Comparison of ENCODE assay signal across 23 cellular contexts in genomic region chr17:17555906-17556305, GRCh38.
"Had no signal": no experiment of that assay in that cellular context is flagged by ENCODE, and none has a peak within 500 bp of the region (broad histone marks: within the 10 kb centered on the region; RNA-seq: fewer than 3 reads in every experiment).

No MANE protein-coding gene starts in this region.

- H3K27ac ChIP-seq: colonic mucosa, epithelial cell of prostate, gastrocnemius medialis, hepatocyte, left ventricle myocardium inferior, lower lobe of right lung, neutrophil, pancreas, right lobe of liver, thoracic aorta, transverse colon had no signal

- H3K36me3 ChIP-seq: colonic mucosa, gastrocnemius medialis, left ventricle myocardium inferior, lower lobe of right lung, neutrophil, pancreas, right lobe of liver, thoracic aorta, transverse colon had no signal

- H3K9me3 ChIP-seq: colonic mucosa, gastrocnemius medialis, left ventricle myocardium inferior, lower lobe of right lung, neutrophil, pancreas, right lobe of liver, thoracic aorta, transverse colon had no signal

- H3K4me3 ChIP-seq: colonic mucosa, gastrocnemius medialis, hepatocyte, left ventricle myocardium inferior, lower lobe of right lung, pancreas, right lobe of liver, thoracic aorta, transverse colon had no signal

- H3K4me2 ChIP-seq: hepatocyte had no signal

- H3K4me1 ChIP-seq: colonic mucosa, pancreas, transverse colon had no signal

- H3K79me2 ChIP-seq: hepatocyte had no signal

- H2AFZ ChIP-seq: hepatocyte had no signal

- ATAC-seq: esophagus mucosa; gastrocnemius medialis; left colon; lower lobe of right lung; naive thymus-derived CD8-positive, alpha-beta T cell; pancreas; right lobe of liver; stimulated activated naive B cell treated with anti-CD40 and anti-IgM and Interleukin-4, amounts not matched to agents 10 μg/mL and 1 μg/mL and 100 μg/mL, for 72 hours had no signal

- H3K27me3 ChIP-seq: colonic mucosa, gastrocnemius medialis, hepatocyte, neutrophil, pancreas, right lobe of liver, transverse colon had no signal

- DNase-seq: colonic mucosa; effector CD8-positive, alpha-beta T cell; endodermal cell; foreskin fibroblast; gastrocnemius medialis; head of caudate nucleus; left colon; left ventricle myocardium inferior; lower lobe of right lung; retina; right lobe of liver; small intestine; stimulated activated CD4-positive, alpha-beta T cell treated with anti-CD3 and anti-CD28 coated beads, Interleukin-15, amount 100 ng/mL, for 24 hours; stimulated activated CD4-positive, alpha-beta T cell treated with anti-CD3 and anti-CD28 coated beads, Interleukin-2, amount 100 ng/mL, for 48 hours; stimulated activated naive B cell treated with anti-CD40 and anti-IgM and Interleukin-4, amounts not matched to agents 10 μg/mL and 1 μg/mL and 100 μg/mL, for 72 hours; transverse colon had no signal
